ENCODE assay signal across 1 cellular context in the genomic region with DNA sequence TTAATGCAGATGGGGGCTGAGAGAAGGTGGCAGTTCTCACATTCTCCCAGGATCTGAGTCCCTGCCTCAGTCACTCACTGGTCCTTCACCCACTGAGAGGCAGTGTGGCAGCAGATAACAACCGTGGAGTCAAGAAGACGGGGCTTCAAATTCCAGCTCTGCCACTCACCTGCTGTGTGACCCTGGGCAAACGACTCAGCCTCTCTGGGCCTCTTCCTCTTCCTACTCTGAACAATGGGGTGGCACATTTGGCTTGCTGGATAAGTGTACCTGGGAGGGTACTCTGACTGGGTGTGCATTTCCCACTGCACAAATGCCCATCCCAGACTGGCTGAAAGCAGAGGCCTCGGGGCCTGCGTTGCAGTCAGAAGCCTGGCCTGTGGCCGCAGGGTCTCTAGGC.
TF ChIP-seq lines count a peak whose summit lies in the region.

No MANE protein-coding gene starts in this region.

TF ChIP-seq in HepG2, 621 proteins besides CTCF, POLR2A, EP300 and RAD21:
- TF ChIP-seq, protein P1, sequence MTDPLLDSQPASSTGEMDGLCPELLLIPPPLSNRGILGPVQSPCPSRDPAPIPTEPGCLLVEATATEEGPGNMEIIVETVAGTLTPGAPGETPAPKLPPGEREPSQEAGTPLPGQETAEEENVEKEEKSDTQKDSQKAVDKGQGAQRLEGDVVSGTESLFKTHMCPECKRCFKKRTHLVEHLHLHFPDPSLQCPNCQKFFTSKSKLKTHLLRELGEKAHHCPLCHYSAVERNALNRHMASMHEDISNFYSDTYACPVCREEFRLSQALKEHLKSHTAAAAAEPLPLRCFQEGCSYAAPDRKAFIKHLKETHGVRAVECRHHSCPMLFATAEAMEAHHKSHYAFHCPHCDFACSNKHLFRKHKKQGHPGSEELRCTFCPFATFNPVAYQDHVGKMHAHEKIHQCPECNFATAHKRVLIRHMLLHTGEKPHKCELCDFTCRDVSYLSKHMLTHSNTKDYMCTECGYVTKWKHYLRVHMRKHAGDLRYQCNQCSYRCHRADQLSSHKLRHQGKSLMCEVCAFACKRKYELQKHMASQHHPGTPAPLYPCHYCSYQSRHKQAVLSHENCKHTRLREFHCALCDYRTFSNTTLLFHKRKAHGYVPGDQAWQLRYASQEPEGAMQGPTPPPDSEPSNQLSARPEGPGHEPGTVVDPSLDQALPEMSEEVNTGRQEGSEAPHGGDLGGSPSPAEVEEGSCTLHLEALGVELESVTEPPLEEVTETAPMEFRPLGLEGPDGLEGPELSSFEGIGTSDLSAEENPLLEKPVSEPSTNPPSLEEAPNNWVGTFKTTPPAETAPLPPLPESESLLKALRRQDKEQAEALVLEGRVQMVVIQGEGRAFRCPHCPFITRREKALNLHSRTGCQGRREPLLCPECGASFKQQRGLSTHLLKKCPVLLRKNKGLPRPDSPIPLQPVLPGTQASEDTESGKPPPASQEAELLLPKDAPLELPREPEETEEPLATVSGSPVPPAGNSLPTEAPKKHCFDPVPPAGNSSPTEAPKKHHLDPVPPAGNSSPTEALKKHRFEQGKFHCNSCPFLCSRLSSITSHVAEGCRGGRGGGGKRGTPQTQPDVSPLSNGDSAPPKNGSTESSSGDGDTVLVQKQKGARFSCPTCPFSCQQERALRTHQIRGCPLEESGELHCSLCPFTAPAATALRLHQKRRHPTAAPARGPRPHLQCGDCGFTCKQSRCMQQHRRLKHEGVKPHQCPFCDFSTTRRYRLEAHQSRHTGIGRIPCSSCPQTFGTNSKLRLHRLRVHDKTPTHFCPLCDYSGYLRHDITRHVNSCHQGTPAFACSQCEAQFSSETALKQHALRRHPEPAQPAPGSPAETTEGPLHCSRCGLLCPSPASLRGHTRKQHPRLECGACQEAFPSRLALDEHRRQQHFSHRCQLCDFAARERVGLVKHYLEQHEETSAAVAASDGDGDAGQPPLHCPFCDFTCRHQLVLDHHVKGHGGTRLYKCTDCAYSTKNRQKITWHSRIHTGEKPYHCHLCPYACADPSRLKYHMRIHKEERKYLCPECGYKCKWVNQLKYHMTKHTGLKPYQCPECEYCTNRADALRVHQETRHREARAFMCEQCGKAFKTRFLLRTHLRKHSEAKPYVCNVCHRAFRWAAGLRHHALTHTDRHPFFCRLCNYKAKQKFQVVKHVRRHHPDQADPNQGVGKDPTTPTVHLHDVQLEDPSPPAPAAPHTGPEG (CRISPR knock-in tag; IDR thresholded peaks at IDR 0.05) = no peak
- TF ChIP-seq ZNF768 (CRISPR knock-in tag; IDR thresholded peaks at IDR 0.05) (peak; percentile 96), PLRG1 (conservative IDR thresholded peaks at IDR 0.05) (no peak)
